Comparison of ENCODE assay signal across 18 cellular contexts in the genomic region with DNA sequence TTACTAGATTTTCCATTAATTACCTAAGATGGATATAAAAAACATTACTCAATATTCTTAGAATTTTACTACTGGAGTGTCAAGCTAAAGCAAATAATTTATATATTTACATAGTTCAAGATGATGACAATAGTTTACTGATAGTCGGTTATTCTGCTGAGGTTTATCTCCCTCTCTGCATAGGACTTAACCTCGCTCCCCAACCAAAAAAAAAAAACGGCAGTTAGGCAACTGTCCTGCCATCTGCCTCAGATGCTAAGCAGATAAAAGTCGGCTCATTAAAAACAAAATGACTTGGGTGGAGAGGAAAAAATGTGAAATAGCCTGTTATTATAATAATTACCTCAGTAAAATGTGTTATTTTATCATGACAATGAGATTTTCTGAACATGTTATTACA. TPM values are rescaled to one million over a fixed set of nuclear protein-coding genes. Genes with fewer than 3 reads are reported as not detected.
"Had no signal": no experiment of that assay in that cellular context is flagged by ENCODE, and none has a peak within 500 bp of the region (broad histone marks: within the 10 kb centered on the region; RNA-seq: fewer than 3 reads in every experiment).

No MANE protein-coding gene starts in this region.

- H3K27ac ChIP-seq: coronary artery, esophagus muscularis mucosa, neural progenitor cell, ovary, testis had no signal

- ATAC-seq: left lobe of liver; sciatic nerve; stimulated activated naive CD8-positive, alpha-beta T cell treated with anti-CD3 and anti-CD28 coated beads, Interleukin-15, amount 100 ng/mL, for 72 hours had no signal

- H3K4me1 ChIP-seq: neural progenitor cell, testis had no signal

- H3K36me3 ChIP-seq: esophagus muscularis mucosa, neural progenitor cell, ovary had no signal

- H3K4me1 Mint-ChIP-seq: activated CD4-positive, alpha-beta T cell treated with anti-CD3 and anti-CD28 coated beads, Interleukin-2, amount 10 ng/mL, durations not matched to agents 7 days and 5 days; activated naive CD8-positive, alpha-beta T cell treated with anti-CD3 and anti-CD28 coated beads for 36 hours; naive B cell; neural progenitor cell; stimulated activated naive CD8-positive, alpha-beta T cell treated with anti-CD3 and anti-CD28 coated beads, Interleukin-15, amount 100 ng/mL, for 72 hours had no signal

- H3K4me3 Mint-ChIP-seq: activated CD4-positive, alpha-beta T cell treated with anti-CD3 and anti-CD28 coated beads, Interleukin-2, amount 10 ng/mL, durations not matched to agents 7 days and 5 days; activated naive CD8-positive, alpha-beta T cell treated with anti-CD3 and anti-CD28 coated beads for 36 hours; activated T-helper 1 cell treated with anti-CD3 and anti-CD28 coated beads, Interleukin-12 subunit alpha, Interleukin-12 subunit beta, Interleukin-2, Interleukin-4 antibody, amounts not matched to agents 30 ng/mL and 10 ng/mL and 1 ng/mL, durations not matched to agents 14 hours and 24 hours and 36 hours; brain; naive B cell; neural progenitor cell; stimulated activated naive CD8-positive, alpha-beta T cell treated with anti-CD3 and anti-CD28 coated beads, Interleukin-15, amount 100 ng/mL, for 72 hours had no signal

- H3K4me3 ChIP-seq: coronary artery, esophagus muscularis mucosa, neural progenitor cell, ovary, testis had no signal

- H3K27ac Mint-ChIP-seq: activated CD4-positive, alpha-beta T cell treated with anti-CD3 and anti-CD28 coated beads, Interleukin-2, amount 10 ng/mL, durations not matched to agents 7 days and 5 days; activated naive CD8-positive, alpha-beta T cell treated with anti-CD3 and anti-CD28 coated beads for 36 hours; activated T-helper 1 cell treated with anti-CD3 and anti-CD28 coated beads, Interleukin-12 subunit alpha, Interleukin-12 subunit beta, Interleukin-2, Interleukin-4 antibody, amounts not matched to agents 30 ng/mL and 10 ng/mL and 1 ng/mL, durations not matched to agents 14 hours and 24 hours and 36 hours; brain; naive B cell; neural progenitor cell; stimulated activated naive CD8-positive, alpha-beta T cell treated with anti-CD3 and anti-CD28 coated beads, Interleukin-15, amount 100 ng/mL, for 72 hours had no signal

- DNase-seq: activated CD4-positive, alpha-beta T cell treated with anti-CD3 and anti-CD28 coated beads, Interleukin-2, amount 10 ng/mL, durations not matched to agents 7 days and 5 days; activated CD4-positive, CD25-positive, alpha-beta regulatory T cell; activated CD8-positive, alpha-beta memory T cell treated with anti-CD3 and anti-CD28 coated beads for 24 hours; activated naive CD8-positive, alpha-beta T cell treated with anti-CD3 and anti-CD28 coated beads for 36 hours; amygdala; central memory CD4-positive, alpha-beta T cell; hippocampal formation; naive B cell; ovary; stimulated activated naive CD8-positive, alpha-beta T cell treated with anti-CD3 and anti-CD28 coated beads, Interleukin-15, amount 100 ng/mL, for 72 hours; testis had no signal

- H3K9me3 Mint-ChIP-seq: activated CD4-positive, alpha-beta T cell treated with anti-CD3 and anti-CD28 coated beads, Interleukin-2, amount 10 ng/mL, durations not matched to agents 7 days and 5 days; activated naive CD8-positive, alpha-beta T cell treated with anti-CD3 and anti-CD28 coated beads for 36 hours; activated T-helper 1 cell treated with anti-CD3 and anti-CD28 coated beads, Interleukin-12 subunit alpha, Interleukin-12 subunit beta, Interleukin-2, Interleukin-4 antibody, amounts not matched to agents 30 ng/mL and 10 ng/mL and 1 ng/mL, durations not matched to agents 14 hours and 24 hours and 36 hours; brain; naive B cell; stimulated activated naive CD8-positive, alpha-beta T cell treated with anti-CD3 and anti-CD28 coated beads, Interleukin-15, amount 100 ng/mL, for 72 hours had no signal

- H3K27me3 Mint-ChIP-seq: naive B cell had no signal

- H3K9me3 ChIP-seq: esophagus muscularis mucosa, ovary, testis had no signal

- H3K36me3 Mint-ChIP-seq: activated naive CD8-positive, alpha-beta T cell treated with anti-CD3 and anti-CD28 coated beads for 36 hours; brain; naive B cell; neural progenitor cell had no signal

- H3K27me3 ChIP-seq: esophagus muscularis mucosa, neural progenitor cell, ovary, testis had no signal

RNA-seq across cellular contexts. Expression of a gene that starts 14.0 kb away (rescaled TPM):
- total RNA-seq: activated CD4-positive, alpha-beta T cell treated with anti-CD3 and anti-CD28 coated beads, Interleukin-2, amount 10 ng/mL, durations not matched to agents 7 days and 5 days; activated naive CD8-positive, alpha-beta T cell treated with anti-CD3 and anti-CD28 coated beads for 36 hours had no signal
